ENCODE assay signal across 1 cellular context in genomic region chr1:155196893-155197638, GRCh38.
TF ChIP-seq lines count a peak whose summit lies in the region.

No MANE protein-coding gene starts in this region.

TF ChIP-seq in GM23338, 12 proteins besides CTCF, POLR2A, EP300 and RAD21 (continued from another document):
- TF ChIP-seq ETS1 (IDR thresholded peaks at IDR 0.05): no peak
- TF ChIP-seq NANOG (IDR thresholded peaks at IDR 0.05; ENCODE audit: borderline replicate concordance): no peak
- no peak for TF ChIP-seq ZNF462 (CRISPR knock-in tag; IDR thresholded peaks at IDR 0.05)
- TF ChIP-seq REST (IDR thresholded peaks at IDR 0.05; ENCODE audit: unreplicated experiment): no peak
- TF ChIP-seq CREB1 (CRISPR knock-in tag; IDR thresholded peaks at IDR 0.05; ENCODE audit: low read depth): no peak
- TF ChIP-seq POLR2AphosphoS5 (IDR thresholded peaks at IDR 0.05; ENCODE audit: low read depth): no peak
